ENCODE assay signal across 23 cellular contexts in the genomic region with DNA sequence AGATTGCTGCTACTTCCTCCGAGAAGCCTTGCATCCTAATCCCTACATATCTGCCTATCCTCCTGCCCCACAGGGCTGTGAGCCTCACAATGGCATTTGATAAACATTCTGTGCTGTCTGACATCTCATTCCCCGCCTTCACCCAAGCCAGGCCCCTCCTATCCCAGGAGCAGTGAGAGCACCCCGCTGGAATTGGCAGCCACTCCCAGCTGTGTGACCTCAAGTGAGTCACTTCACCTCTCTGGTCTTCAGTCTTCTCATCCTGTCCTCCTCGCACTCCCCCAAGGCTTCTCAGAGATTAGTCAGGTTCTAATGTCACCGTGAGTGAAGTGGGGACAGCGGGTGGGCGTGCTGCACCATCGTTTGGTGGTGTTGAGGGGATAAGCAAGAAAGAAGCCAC.
A peak's percentile ranks its signal among the peaks of the same experiment; 100 is the strongest.
DNase-seq lines count a peak whose midpoint lies in the region; ATAC-seq and TF ChIP-seq lines count a peak whose summit lies in the region.
"Had no signal": no experiment of that assay in that cellular context is flagged by ENCODE, and none has a peak within 500 bp of the region (broad histone marks: within the 10 kb centered on the region; RNA-seq: fewer than 3 reads in every experiment).

No MANE protein-coding gene starts in this region.

- peak; percentile 6 for DNase-seq in activated naive CD8-positive, alpha-beta T cell treated with anti-CD3 and anti-CD28 coated beads, Interleukin-2, amount 50 U/mL, for 24 hours
- DNase-seq in activated naive CD8-positive, alpha-beta T cell treated with anti-CD3 and anti-CD28 coated beads for 36 hours: no peak
- DNase-seq in Panc1 (ENCODE audit: low read depth, low spot score) (no peak), endodermal cell (peak; percentile 77), GOT3 (lab: John Stamatoyannopoulos, UW) (no peak)
- no peak for DNase-seq in stimulated activated effector memory CD8-positive, alpha-beta T cell treated with anti-CD3 and anti-CD28 coated beads, Interleukin-12 subunit alpha, Interleukin-12 subunit beta, amount 100 ng/mL, for 72 hours (ENCODE audit: low spot score in 2 of 2)
- no peak for DNase-seq in stimulated activated naive B cell treated with anti-CD40 and anti-IgM and Interleukin-4, amounts not matched to agents 10 μg/mL and 1 μg/mL and 100 μg/mL, for 72 hours
- DNase-seq: 8988T; activated CD8-positive, alpha-beta memory T cell treated with anti-CD3 and anti-CD28 coated beads, Interleukin-2, amount 50 U/mL, for 4 hours; activated effector memory CD4-positive, alpha-beta T cell treated with Interleukin-2 at 50 U/mL for 16 hours; amniotic stem cell; Calu3; H9; kidney; naive B cell; NCI-H2029; ovary; right cardiac atrium; stimulated activated naive CD4-positive, alpha-beta T cell treated with Interleukin-2 at 50 U/mL for 16 hours; transverse colon had no signal

- in situ Hi-C loops in Panc1 (cut with HindIII; ENCODE audit: low pct_unique_long_range_greater_than_20kb, low sequenced_read_pairs): no loop called here

- no peaks in the 10 kb centered on the region for H3K9me3 ChIP-seq in Panc1 (ENCODE audit: control insufficient read depth, insufficient read depth, low read depth, low read length)
- no peaks in the 10 kb centered on the region for H3K9me3 ChIP-seq in endodermal cell (ENCODE audit: control insufficient read depth, low read length)
- no peaks in the 10 kb centered on the region for H3K9me3 ChIP-seq in gastroesophageal sphincter
- H3K9me3 ChIP-seq: BLaER1, ovary, transverse colon had no signal

- H3K4me3 Mint-ChIP-seq in activated naive CD8-positive, alpha-beta T cell treated with anti-CD3 and anti-CD28 coated beads, Interleukin-2, amount 50 U/mL, for 24 hours: no peak overlapping the region
- no peak overlapping the region for H3K4me3 Mint-ChIP-seq in activated naive CD8-positive, alpha-beta T cell treated with anti-CD3 and anti-CD28 coated beads for 36 hours
- H3K4me3 Mint-ChIP-seq in endodermal cell: no peak overlapping the region
- no peak overlapping the region for H3K4me3 Mint-ChIP-seq in stimulated activated effector memory CD8-positive, alpha-beta T cell treated with anti-CD3 and anti-CD28 coated beads, Interleukin-12 subunit alpha, Interleukin-12 subunit beta, amount 100 ng/mL, for 72 hours
- no peak overlapping the region for H3K4me3 Mint-ChIP-seq in stimulated activated naive B cell treated with anti-CD40 and anti-IgM and Interleukin-4, amounts not matched to agents 10 μg/mL and 1 μg/mL and 100 μg/mL, for 72 hours
- H3K4me3 Mint-ChIP-seq: H9 had no signal

- H3K27ac ChIP-seq in Panc1 (ENCODE audit: low read length): no peak overlapping the region
- H3K27ac ChIP-seq in endodermal cell (ENCODE audit: low read depth, low read length): no peak overlapping the region
- H3K27ac ChIP-seq in gastroesophageal sphincter: no peak overlapping the region
- H3K27ac ChIP-seq: BLaER1, ovary, SK-N-MC, transverse colon had no signal

- no peak overlapping the region for H3K27ac Mint-ChIP-seq in activated naive CD8-positive, alpha-beta T cell treated with anti-CD3 and anti-CD28 coated beads, Interleukin-2, amount 50 U/mL, for 24 hours
- H3K27ac Mint-ChIP-seq in activated naive CD8-positive, alpha-beta T cell treated with anti-CD3 and anti-CD28 coated beads for 36 hours: no peak overlapping the region
- H3K27ac Mint-ChIP-seq in endodermal cell: no peak overlapping the region
- no peak overlapping the region for H3K27ac Mint-ChIP-seq in stimulated activated effector memory CD8-positive, alpha-beta T cell treated with anti-CD3 and anti-CD28 coated beads, Interleukin-12 subunit alpha, Interleukin-12 subunit beta, amount 100 ng/mL, for 72 hours
- H3K27ac Mint-ChIP-seq in stimulated activated naive B cell treated with anti-CD40 and anti-IgM and Interleukin-4, amounts not matched to agents 10 μg/mL and 1 μg/mL and 100 μg/mL, for 72 hours: no peak overlapping the region
- H3K27ac Mint-ChIP-seq: H9, naive B cell had no signal

- H3K4me3 ChIP-seq in Panc1 (ENCODE audit: low read depth in 2 of 2, low read length in 2 of 2) (no peak overlapping the region; a peak in 1 of 4 replicates), endodermal cell (ENCODE audit: low read length) (no peak overlapping the region), gastroesophageal sphincter (no peak overlapping the region)
- H3K4me3 ChIP-seq: BLaER1, ovary, SK-N-MC, transverse colon had no signal

- no peaks in the 10 kb centered on the region for H3K4me1 Mint-ChIP-seq in activated naive CD8-positive, alpha-beta T cell treated with anti-CD3 and anti-CD28 coated beads, Interleukin-2, amount 50 U/mL, for 24 hours
- H3K4me1 Mint-ChIP-seq in activated naive CD8-positive, alpha-beta T cell treated with anti-CD3 and anti-CD28 coated beads for 36 hours: no peaks in the 10 kb centered on the region
- peaks cover 26% of the 10 kb centered on the region for H3K4me1 Mint-ChIP-seq in endodermal cell
- no peaks in the 10 kb centered on the region for H3K4me1 Mint-ChIP-seq in stimulated activated effector memory CD8-positive, alpha-beta T cell treated with anti-CD3 and anti-CD28 coated beads, Interleukin-12 subunit alpha, Interleukin-12 subunit beta, amount 100 ng/mL, for 72 hours
- H3K4me1 Mint-ChIP-seq in stimulated activated naive B cell treated with anti-CD40 and anti-IgM and Interleukin-4, amounts not matched to agents 10 μg/mL and 1 μg/mL and 100 μg/mL, for 72 hours: no peaks in the 10 kb centered on the region
- H3K4me1 Mint-ChIP-seq: naive B cell had no signal

- CTCF ChIA-PET in Panc1 (lab: Charles Lee): no interaction called here

- no TSS peak for BruUV-seq in Panc1 (replicated peaks; lab: Mats Ljungman, UMichigan)

- 54 to 62% methylated on average over 7 to 8 of the region's 8 CpGs for WGBS in endodermal cell (ENCODE audit: insufficient coverage in 1 of 2, insufficient read length in 1 of 2), 2 experiments
- 43 to 50% methylated on average over 1 to 7 of the region's 8 CpGs for WGBS in gastroesophageal sphincter (ENCODE audit: low coverage in 1 of 2), 2 donors

- H3K4me1 ChIP-seq in Panc1 (ENCODE audit: control insufficient read depth, insufficient read depth, low read length) (no peaks in the 10 kb centered on the region), endodermal cell (ENCODE audit: control insufficient read depth, insufficient read depth, low read length) (no peaks in the 10 kb centered on the region), gastroesophageal sphincter (peaks cover 0 to 17% (median 9%) of the 10 kb centered on the region in 3 donors)
- H3K4me1 ChIP-seq: transverse colon had no signal

- no peak for TF ChIP-seq EP300 in gastroesophageal sphincter (IDR thresholded peaks at IDR 0.05)

- POLR2A ChIA-PET in Panc1 (lab: Charles Lee): interaction anchor here (0.7 kb wide), 1 partner anchor 251 kb away, joined by 4 read pairs; no protein-coding TSS in a partner anchor

- intact Hi-C loops in Panc1 (cut with micrococcal nuclease; ENCODE audit: unreplicated experiment): no loop called here

- no peak overlapping the region for H3K9ac ChIP-seq in endodermal cell (ENCODE audit: extremely low read depth, low read length, poor library complexity, severe bottlenecking)
- H3K9ac ChIP-seq: BLaER1 had no signal

- TF ChIP-seq POLR2A in gastroesophageal sphincter (IDR thresholded peaks at IDR 0.05): no peak

- H3K27me3 ChIP-seq in Panc1 (ENCODE audit: control insufficient read depth, insufficient read depth, low read length) (peaks cover 16% of the 10 kb centered on the region), endodermal cell (ENCODE audit: control insufficient read depth, insufficient read depth, low read length, poor library complexity, severe bottlenecking) (no peaks in the 10 kb centered on the region), gastroesophageal sphincter (peaks cover 68% of the 10 kb centered on the region)
- H3K27me3 ChIP-seq: ovary had no signal

- H3K9me3 Mint-ChIP-seq in activated naive CD8-positive, alpha-beta T cell treated with anti-CD3 and anti-CD28 coated beads, Interleukin-2, amount 50 U/mL, for 24 hours: no peaks in the 10 kb centered on the region
- no peaks in the 10 kb centered on the region for H3K9me3 Mint-ChIP-seq in activated naive CD8-positive, alpha-beta T cell treated with anti-CD3 and anti-CD28 coated beads for 36 hours
- no peaks in the 10 kb centered on the region for H3K9me3 Mint-ChIP-seq in endodermal cell
- no peaks in the 10 kb centered on the region for H3K9me3 Mint-ChIP-seq in stimulated activated effector memory CD8-positive, alpha-beta T cell treated with anti-CD3 and anti-CD28 coated beads, Interleukin-12 subunit alpha, Interleukin-12 subunit beta, amount 100 ng/mL, for 72 hours
- no peaks in the 10 kb centered on the region for H3K9me3 Mint-ChIP-seq in stimulated activated naive B cell treated with anti-CD40 and anti-IgM and Interleukin-4, amounts not matched to agents 10 μg/mL and 1 μg/mL and 100 μg/mL, for 72 hours
- H3K9me3 Mint-ChIP-seq: H9 had no signal

- peak; percentile 71 for ATAC-seq in activated naive CD8-positive, alpha-beta T cell treated with anti-CD3 and anti-CD28 coated beads, Interleukin-2, amount 50 U/mL, for 24 hours
- ATAC-seq in Panc1: peak; percentile 54; the same call in 1 of the 2 replicates
- ATAC-seq in stimulated activated effector memory CD8-positive, alpha-beta T cell treated with anti-CD3 and anti-CD28 coated beads, Interleukin-12 subunit alpha, Interleukin-12 subunit beta, amount 100 ng/mL, for 72 hours: peak; percentile 56
- ATAC-seq in gastroesophageal sphincter: no peak
- no peak for ATAC-seq in stimulated activated naive B cell treated with anti-CD40 and anti-IgM and Interleukin-4, amounts not matched to agents 10 μg/mL and 1 μg/mL and 100 μg/mL, for 72 hours (replicated peaks)
- ATAC-seq: right cardiac atrium had no signal

- H3K27me3 Mint-ChIP-seq in activated naive CD8-positive, alpha-beta T cell treated with anti-CD3 and anti-CD28 coated beads, Interleukin-2, amount 50 U/mL, for 24 hours: peaks cover 19% of the 10 kb centered on the region
- H3K27me3 Mint-ChIP-seq in activated naive CD8-positive, alpha-beta T cell treated with anti-CD3 and anti-CD28 coated beads for 36 hours: peaks cover 47% of the 10 kb centered on the region
- peaks cover 5% of the 10 kb centered on the region for H3K27me3 Mint-ChIP-seq in endodermal cell (ENCODE audit: insufficient read depth)
- peaks cover 40 to 59% of the 10 kb centered on the region in 2 donors for H3K27me3 Mint-ChIP-seq in stimulated activated naive B cell treated with anti-CD40 and anti-IgM and Interleukin-4, amounts not matched to agents 10 μg/mL and 1 μg/mL and 100 μg/mL, for 72 hours

- TF ChIP-seq CTCF in Panc1 (IDR thresholded peaks at IDR 0.05) (no peak), endodermal cell (conservative IDR thresholded peaks at IDR 0.05) (no peak), gastroesophageal sphincter (IDR thresholded peaks at IDR 0.05) (no peak)

- H3K36me3 ChIP-seq in Panc1 (ENCODE audit: control insufficient read depth, insufficient read depth, low read length) (no peaks in the 10 kb centered on the region), endodermal cell (ENCODE audit: control insufficient read depth, insufficient read depth, low read length) (no peaks in the 10 kb centered on the region), gastroesophageal sphincter (no peaks in the 10 kb centered on the region)
- H3K36me3 ChIP-seq: BLaER1, ovary, transverse colon had no signal

- no peaks in the 10 kb centered on the region for H3K36me3 Mint-ChIP-seq in activated naive CD8-positive, alpha-beta T cell treated with anti-CD3 and anti-CD28 coated beads, Interleukin-2, amount 50 U/mL, for 24 hours (ENCODE audit: low read depth)
- no peaks in the 10 kb centered on the region for H3K36me3 Mint-ChIP-seq in activated naive CD8-positive, alpha-beta T cell treated with anti-CD3 and anti-CD28 coated beads for 36 hours
- H3K36me3 Mint-ChIP-seq in endodermal cell (ENCODE audit: low read depth): no peaks in the 10 kb centered on the region
- H3K36me3 Mint-ChIP-seq in stimulated activated effector memory CD8-positive, alpha-beta T cell treated with anti-CD3 and anti-CD28 coated beads, Interleukin-12 subunit alpha, Interleukin-12 subunit beta, amount 100 ng/mL, for 72 hours: no peaks in the 10 kb centered on the region
- no peaks in the 10 kb centered on the region for H3K36me3 Mint-ChIP-seq in stimulated activated naive B cell treated with anti-CD40 and anti-IgM and Interleukin-4, amounts not matched to agents 10 μg/mL and 1 μg/mL and 100 μg/mL, for 72 hours
- H3K36me3 Mint-ChIP-seq: naive B cell had no signal

Comparison
In these comparisons a context has a peak if more than half of its experiments do, and no peak if none do; other contexts are left out.
1. DNase-seq: peak in activated naive CD8-positive, alpha-beta T cell treated with anti-CD3 and anti-CD28 coated beads, Interleukin-2, amount 50 U/mL, for 24 hours (single experiment) and endodermal cell (single experiment); none in activated naive CD8-positive, alpha-beta T cell treated with anti-CD3 and anti-CD28 coated beads for 36 hours (single experiment), Panc1 (single experiment), stimulated activated effector memory CD8-positive, alpha-beta T cell treated with anti-CD3 and anti-CD28 coated beads, Interleukin-12 subunit alpha, Interleukin-12 subunit beta, amount 100 ng/mL, for 72 hours (0 of 2), GOT3 (single experiment) and stimulated activated naive B cell treated with anti-CD40 and anti-IgM and Interleukin-4, amounts not matched to agents 10 μg/mL and 1 μg/mL and 100 μg/mL, for 72 hours (single experiment).
2. ATAC-seq: peak in activated naive CD8-positive, alpha-beta T cell treated with anti-CD3 and anti-CD28 coated beads, Interleukin-2, amount 50 U/mL, for 24 hours (single experiment), Panc1 (single experiment) and stimulated activated effector memory CD8-positive, alpha-beta T cell treated with anti-CD3 and anti-CD28 coated beads, Interleukin-12 subunit alpha, Interleukin-12 subunit beta, amount 100 ng/mL, for 72 hours (single experiment); none in gastroesophageal sphincter (single experiment) and stimulated activated naive B cell treated with anti-CD40 and anti-IgM and Interleukin-4, amounts not matched to agents 10 μg/mL and 1 μg/mL and 100 μg/mL, for 72 hours (0 of 2).